Comparison of ENCODE assay signal across 8 cellular contexts in the genomic region with DNA sequence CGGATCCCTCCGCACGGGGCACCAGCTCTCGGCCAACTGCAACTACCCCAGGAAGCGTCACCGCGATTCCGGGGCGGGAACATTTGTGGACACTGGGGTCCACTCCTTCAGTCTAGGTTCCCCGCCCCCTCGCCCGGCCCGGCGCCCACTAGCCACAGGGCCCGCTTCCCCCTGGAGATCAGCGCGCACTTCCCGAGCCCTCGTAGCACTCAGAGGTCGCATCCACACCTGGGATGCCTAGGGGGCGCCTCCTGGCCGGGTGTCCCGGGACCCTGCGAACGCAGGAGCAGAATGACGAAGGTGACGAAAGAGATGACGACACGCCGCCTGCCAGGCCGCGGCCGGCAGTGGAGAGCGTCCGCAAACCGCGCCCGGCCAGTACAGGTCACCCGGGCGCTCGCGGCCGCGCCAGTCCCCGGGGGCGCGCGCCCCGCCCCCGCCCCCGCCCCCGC. TPM values are rescaled to one million over a fixed set of nuclear protein-coding genes. Genes with fewer than 3 reads are reported as not detected.
DNase-seq lines count a peak whose midpoint lies in the region; ATAC-seq and TF ChIP-seq lines count a peak whose summit lies in the region.

No MANE protein-coding gene starts in this region.

- WGBS in endodermal cell (ENCODE audit: insufficient coverage in 1 of 2, insufficient read length in 1 of 2), 2 experiments: 1 to 3% methylated on average over 16 to 52 of the region's 52 CpGs

- ATAC-seq in GM18868 (IDR thresholded peaks at IDR 0.05; ENCODE audit: unreplicated experiment): peak; percentile 67
- ATAC-seq in HG03108 (IDR thresholded peaks at IDR 0.05; ENCODE audit: unreplicated experiment): peak; percentile 71

- H3K27ac Mint-ChIP-seq in endodermal cell (peak overlapping the region; percentile 95), mesothelial cell of epicardium (peak overlapping the region; percentile 97)

- peaks cover 19% of the 10 kb centered on the region for H3K4me1 Mint-ChIP-seq in endodermal cell
- peaks cover 36% of the 10 kb centered on the region for H3K4me1 Mint-ChIP-seq in mesothelial cell of epicardium

- no peaks in the 10 kb centered on the region for H3K4me1 ChIP-seq in endodermal cell (ENCODE audit: control insufficient read depth, insufficient read depth, low read length)

- H3K27me3 Mint-ChIP-seq in endodermal cell (ENCODE audit: insufficient read depth) (no peaks in the 10 kb centered on the region), mesothelial cell of epicardium (ENCODE audit: low read depth) (no peaks in the 10 kb centered on the region)

- H3K9ac ChIP-seq in endodermal cell (ENCODE audit: extremely low read depth, low read length, poor library complexity, severe bottlenecking): peak overlapping the region; percentile 56

- TF ChIP-seq CTCF in endodermal cell (conservative IDR thresholded peaks at IDR 0.05) (peak; percentile 65), mesothelial cell of epicardium (IDR thresholded peaks at IDR 0.05; ENCODE audit: unreplicated experiment) (no peak)

- no peaks in the 10 kb centered on the region for H3K36me3 Mint-ChIP-seq in endodermal cell (ENCODE audit: low read depth)
- no peaks in the 10 kb centered on the region for H3K36me3 Mint-ChIP-seq in mesothelial cell of epicardium

- peak overlapping the region; percentile 56 for H3K27ac ChIP-seq in endodermal cell (ENCODE audit: low read depth, low read length)

- H3K27me3 ChIP-seq in endodermal cell (ENCODE audit: control insufficient read depth, insufficient read depth, low read length, poor library complexity, severe bottlenecking): no peaks in the 10 kb centered on the region

- DNase-seq in AML-193 (lab: John Stamatoyannopoulos, UW) (peak; percentile 88), NCI-H69 (lab: John Stamatoyannopoulos, UW) (peak; percentile 61), endodermal cell (peak; percentile 91), mesothelial cell of epicardium (ENCODE audit: low spot score in 2 of 2, unreplicated experiment in 2 of 2) (peak; percentile 47 to 72)
- peak; percentile 54 for DNase-seq in activated CD8-positive, alpha-beta memory T cell treated with anti-CD3 and anti-CD28 coated beads, Interleukin-2, amount 50 U/mL, for 1 hour (ENCODE audit: extremely low read depth)
- peak; percentile 46 to 59 for DNase-seq in stimulated activated CD8-positive, alpha-beta memory T cell treated with anti-CD3 and anti-CD28 coated beads, Interleukin-15, amount 100 ng/mL, for 4 hours (ENCODE audit: low read depth in 2 of 2)

- H3K4me3 Mint-ChIP-seq in endodermal cell: peak overlapping the region; percentile 87
- H3K4me3 Mint-ChIP-seq in mesothelial cell of epicardium: peak overlapping the region; percentile 92

- no peaks in the 10 kb centered on the region for H3K36me3 ChIP-seq in endodermal cell (ENCODE audit: control insufficient read depth, insufficient read depth, low read length)

- H3K9me3 Mint-ChIP-seq in endodermal cell: no peaks in the 10 kb centered on the region
- H3K9me3 Mint-ChIP-seq in mesothelial cell of epicardium: no peaks in the 10 kb centered on the region

- H3K4me3 ChIP-seq in endodermal cell (ENCODE audit: low read length): peak overlapping the region; percentile 83

- no peaks in the 10 kb centered on the region for H3K9me3 ChIP-seq in endodermal cell (ENCODE audit: control insufficient read depth, low read length)

RNA-seq across cellular contexts. Expression of gene AIG1, which starts 0.3 kb away (rescaled TPM):
- total RNA-seq in endodermal cell (10 to 100 TPM; 23.0 to 25.2 TPM), mesothelial cell of epicardium (31.0 to 31.7 TPM (median 31.3 TPM) in 3 replicates)
- polyA plus RNA-seq in endodermal cell (2013, experiment 1 of 2): 26.2 TPM
- 25.1 TPM for polyA plus RNA-seq in endodermal cell (2013, experiment 2 of 2)

Comparison
In these comparisons a context has a peak if more than half of its experiments do, and no peak if none do; other contexts are left out.
1. Peak in every context shown above with its lines: DNase-seq, ATAC-seq, H3K4me3 ChIP-seq and H3K27ac ChIP-seq.